Comparison of ENCODE assay signal across 8 cellular contexts in genomic region chr1:108828074-108828961, GRCh38. TPM values are rescaled to one million over a fixed set of nuclear protein-coding genes. Genes with fewer than 3 reads are reported as not detected.
A peak's percentile ranks its signal among the peaks of the same experiment; 100 is the strongest.
DNase-seq lines count a peak whose midpoint lies in the region; ATAC-seq and TF ChIP-seq lines count a peak whose summit lies in the region.

No MANE protein-coding gene starts in this region.

- H3K4me2 ChIP-seq in MM.1S (ENCODE audit: low read depth, low read length), result no peak overlapping the region

- no peak overlapping the region for H3K4me3 ChIP-seq in MM.1S (ENCODE audit: low read length)

- DNase-seq in SIG-M5 treated with dmso at 0.1 percent for 504 hours (lab: John Stamatoyannopoulos, UW; ENCODE audit: unreplicated experiment), result peak; percentile 51
- DNase-seq in SIG-M5 (lab: John Stamatoyannopoulos, UW), result no peak
- DNase-seq in MM.1S, result peak; percentile 41
- DNase-seq in SKM-1 (lab: John Stamatoyannopoulos, UW; ENCODE audit: unreplicated experiment), result peak; percentile 50
- peak; percentile 78 for DNase-seq in activated naive CD8-positive, alpha-beta T cell treated with anti-CD3 and anti-CD28 coated beads, Interleukin-2, amount 50 U/mL, for 24 hours
- peak; percentile 85 for DNase-seq in Right ventricle myocardium superior
- peak; percentile 52 to 95 (median 82) for DNase-seq in posterior cingulate gyrus
- no peak for DNase-seq in type B pancreatic cell (ENCODE audit: extremely low spot score, unreplicated experiment)

- H4K20me1 ChIP-seq in MM.1S (ENCODE audit: insufficient read depth, low read length), result no peaks in the 10 kb centered on the region

- no peaks in the 10 kb centered on the region for H3K27me3 ChIP-seq in MM.1S (replicated peaks; ENCODE audit: insufficient read depth, low read length)

- no peaks in the 10 kb centered on the region for H3K9me3 ChIP-seq in MM.1S (replicated peaks; ENCODE audit: insufficient read depth, low read length)

- H3K4me3 Mint-ChIP-seq in activated naive CD8-positive, alpha-beta T cell treated with anti-CD3 and anti-CD28 coated beads, Interleukin-2, amount 50 U/mL, for 24 hours, result no peak overlapping the region
- no peak overlapping the region for H3K4me3 Mint-ChIP-seq in type B pancreatic cell

- no peak overlapping the region for H3K9ac ChIP-seq in MM.1S (ENCODE audit: low read length)

- no peaks in the 10 kb centered on the region for H3K36me3 ChIP-seq in MM.1S (replicated peaks; ENCODE audit: insufficient read depth, low read length)

- H3F3A ChIP-seq in MM.1S (ENCODE audit: insufficient read depth, low read length), result no peaks in the 10 kb centered on the region

- no peaks in the 10 kb centered on the region for H3K4me1 Mint-ChIP-seq in activated naive CD8-positive, alpha-beta T cell treated with anti-CD3 and anti-CD28 coated beads, Interleukin-2, amount 50 U/mL, for 24 hours
- H3K4me1 Mint-ChIP-seq in type B pancreatic cell (ENCODE audit: unreplicated experiment), result peaks cover 15% of the 10 kb centered on the region

- H2AFZ ChIP-seq in MM.1S (ENCODE audit: low read length), result no peak overlapping the region

- H3K4me1 ChIP-seq in MM.1S (ENCODE audit: low read length), result no peaks in the 10 kb centered on the region

- H3K27ac Mint-ChIP-seq in activated naive CD8-positive, alpha-beta T cell treated with anti-CD3 and anti-CD28 coated beads, Interleukin-2, amount 50 U/mL, for 24 hours, result no peak overlapping the region
- no peak overlapping the region for H3K27ac Mint-ChIP-seq in type B pancreatic cell

- H3K36me3 Mint-ChIP-seq in activated naive CD8-positive, alpha-beta T cell treated with anti-CD3 and anti-CD28 coated beads, Interleukin-2, amount 50 U/mL, for 24 hours (ENCODE audit: low read depth), result no peaks in the 10 kb centered on the region
- no peaks in the 10 kb centered on the region for H3K36me3 Mint-ChIP-seq in type B pancreatic cell

- intact Hi-C loops in Right ventricle myocardium superior (cut with DNase I), result loop anchor here (2.0 kb wide), 1 partner anchor 68 kb away; no protein-coding TSS in a partner anchor
- intact Hi-C loops in posterior cingulate gyrus (cut with DNase I), result loop anchor here (1.0 kb wide), 1 partner anchor 70 kb away; no protein-coding TSS in a partner anchor

- no peaks in the 10 kb centered on the region for H3K9me3 Mint-ChIP-seq in activated naive CD8-positive, alpha-beta T cell treated with anti-CD3 and anti-CD28 coated beads, Interleukin-2, amount 50 U/mL, for 24 hours
- H3K9me3 Mint-ChIP-seq in type B pancreatic cell, result no peaks in the 10 kb centered on the region

- H3K27me3 Mint-ChIP-seq in activated naive CD8-positive, alpha-beta T cell treated with anti-CD3 and anti-CD28 coated beads, Interleukin-2, amount 50 U/mL, for 24 hours, result no peaks in the 10 kb centered on the region
- no peaks in the 10 kb centered on the region for H3K27me3 Mint-ChIP-seq in type B pancreatic cell

- H3K79me2 ChIP-seq in MM.1S (ENCODE audit: low read length), result no peaks in the 10 kb centered on the region

- no peak overlapping the region for H3K27ac ChIP-seq in MM.1S (ENCODE audit: low read length)

- TF ChIP-seq CTCF in MM.1S (IDR thresholded peaks at IDR 0.05; ENCODE audit: low read length) (peak; percentile 51), type B pancreatic cell (conservative IDR thresholded peaks at IDR 0.05) (peak; percentile 88)

- H3K9me2 ChIP-seq in MM.1S (replicated peaks; ENCODE audit: insufficient read depth, low read length), result no peaks in the 10 kb centered on the region

- ATAC-seq in activated naive CD8-positive, alpha-beta T cell treated with anti-CD3 and anti-CD28 coated beads, Interleukin-2, amount 50 U/mL, for 24 hours, result peak; percentile 75
- peak; percentile 71 for ATAC-seq in Right ventricle myocardium superior (ENCODE audit: poor library complexity)

RNA-seq across cellular contexts. Expression of gene AKNAD1, which starts 28.6 kb away (rescaled TPM):
- total RNA-seq in Right ventricle myocardium superior (not detected), type B pancreatic cell (ENCODE audit: low replicate concordance) (0.92 TPM in 1 of 2 replicates, not detected in the other)

RNA-seq across cellular contexts. Expression of gene GPSM2, which starts 48.5 kb away (rescaled TPM):
- total RNA-seq in Right ventricle myocardium superior (7.0 TPM), type B pancreatic cell (ENCODE audit: low replicate concordance) (21.8 and 27.9 TPM in 2 replicates)

Comparison
In these comparisons a context has a peak if more than half of its experiments do, and no peak if none do; other contexts are left out.
1. DNase-seq: peak in SIG-M5 treated with dmso at 0.1 percent for 504 hours (single experiment), MM.1S (single experiment), SKM-1 (single experiment), activated naive CD8-positive, alpha-beta T cell treated with anti-CD3 and anti-CD28 coated beads, Interleukin-2, amount 50 U/mL, for 24 hours (single experiment), Right ventricle myocardium superior (single experiment) and posterior cingulate gyrus (10 of 10); none in SIG-M5 (single experiment) and type B pancreatic cell (single experiment).